Comparison of ENCODE assay signal across 7 cellular contexts in genomic region chrX:23901065-23901464, GRCh38. TPM values are rescaled to one million over a fixed set of nuclear protein-coding genes. Genes with fewer than 3 reads are reported as not detected.
A peak's percentile ranks its signal among the peaks of the same experiment; 100 is the strongest.
DNase-seq lines count a peak whose midpoint lies in the region; ATAC-seq and TF ChIP-seq lines count a peak whose summit lies in the region.

No MANE protein-coding gene starts in this region.

- ATAC-seq in HG03442 (IDR thresholded peaks at IDR 0.05; ENCODE audit: unreplicated experiment) (peak; percentile 56), left ventricle myocardium superior (peak; percentile 48), thoracic aorta (ENCODE audit: insufficient number of reproducible peaks, low FRiP score, low read depth) (peak; percentile 40), HG02938 (IDR thresholded peaks at IDR 0.05; ENCODE audit: unreplicated experiment) (no peak)

- H3K27ac ChIP-seq in thoracic aorta = peak overlapping the region; percentile 34 to 66

- peak; percentile 73 for DNase-seq in SKM-1 (lab: John Stamatoyannopoulos, UW; ENCODE audit: unreplicated experiment)
- no peak for DNase-seq in left ventricle myocardium superior
- DNase-seq in thoracic aorta (ENCODE audit: low spot score) = no peak
- no peak for DNase-seq in NCI-H2196 (lab: John Stamatoyannopoulos, UW; ENCODE audit: unreplicated experiment)
- DNase-seq in OCI-M1 (lab: John Stamatoyannopoulos, UW) = no peak

- no peaks in the 10 kb centered on the region for H3K36me3 ChIP-seq in thoracic aorta

- H3K9me3 ChIP-seq in thoracic aorta = no peaks in the 10 kb centered on the region

- no peaks in the 10 kb centered on the region for H3K27me3 ChIP-seq in thoracic aorta (replicated peaks; ENCODE audit: insufficient read depth)

- H3K4me3 ChIP-seq in thoracic aorta = no peak overlapping the region

- intact Hi-C loops in left ventricle myocardium superior (cut with micrococcal nuclease) = loop anchor here (10.0 kb wide), 1 partner anchor 154 kb away; the partner anchor contains the start of gene EIF2S3

- no peak for TF ChIP-seq CTCF in thoracic aorta (IDR thresholded peaks at IDR 0.05)

- peaks cover 0 to 29% of the 10 kb centered on the region in 2 donors for H3K4me1 ChIP-seq in thoracic aorta (ENCODE audit: control insufficient read depth in 1 of 2, low read depth in 2 of 2)

RNA-seq across cellular contexts. Expression of gene APOO, which starts 6.7 kb away (rescaled TPM):
- total RNA-seq in left ventricle myocardium superior = 105 TPM
- 1 to 10 TPM; 1.5 to 5.1 TPM for total RNA-seq in thoracic aorta

RNA-seq across cellular contexts. Expression of gene CXorf58, which starts 6.7 kb away (rescaled TPM):
- total RNA-seq in left ventricle myocardium superior (not detected), thoracic aorta (not detected)

Comparison
In these comparisons a context has a peak if more than half of its experiments do, and no peak if none do; other contexts are left out.
1. RNA of gene APOO, which starts 6.7 kb away (total RNA-seq): 105 TPM in left ventricle myocardium superior (single experiment); 1.5 to 5.1 TPM in thoracic aorta; every median in the first group is over 10 times any median in the second.